In genomic region chr12:49440031-49440430, GRCh38 we compare ENCODE assay signal across 1 cellular context.
TF ChIP-seq lines count a peak whose summit lies in the region.

No MANE protein-coding gene starts in this region.

TF ChIP-seq in HepG2, 621 proteins besides CTCF, POLR2A, EP300 and RAD21 (continued from another document):
- TF ChIP-seq ATF4 (CRISPR knock-in tag; IDR thresholded peaks at IDR 0.05) (peak in 1 of 2 experiments; percentile 41; a peak in 1 of 4 replicates), ZNF431 (CRISPR knock-in tag; IDR thresholded peaks at IDR 0.05; ENCODE audit: borderline replicate concordance, low read depth) (no peak), ZNF296 (CRISPR knock-in tag; conservative IDR thresholded peaks at IDR 0.05) (no peak), TAF1 (CRISPR knock-in tag; IDR thresholded peaks at IDR 0.05) (no peak), AHDC1 (CRISPR knock-in tag; IDR thresholded peaks at IDR 0.05; ENCODE audit: borderline replicate concordance) (no peak), MEIS1 (CRISPR knock-in tag; IDR thresholded peaks at IDR 0.05; ENCODE audit: borderline replicate concordance) (no peak), ARID5B (CRISPR knock-in tag; IDR thresholded peaks at IDR 0.05) (peak; percentile 50), ZBTB20 (CRISPR knock-in tag; IDR thresholded peaks at IDR 0.05; ENCODE audit: borderline replicate concordance, low read depth) (no peak), PTBP1 (IDR thresholded peaks at IDR 0.05; ENCODE audit: low read depth, low read length, poor library complexity, severe bottlenecking) (no peak), ZNF879 (CRISPR knock-in tag; IDR thresholded peaks at IDR 0.05) (no peak), ELF3 (CRISPR knock-in tag; IDR thresholded peaks at IDR 0.05) (peak; percentile 23; the same call in 1 of the 2 replicates), SOX6 (IDR thresholded peaks at IDR 0.05) (no peak), SOX6 (CRISPR knock-in tag; IDR thresholded peaks at IDR 0.05) (no peak), RNF219 (CRISPR knock-in tag; IDR thresholded peaks at IDR 0.05) (no peak), ZNF496 (CRISPR knock-in tag; IDR thresholded peaks at IDR 0.05; ENCODE audit: insufficient replicate concordance) (no peak), ZNF503 (CRISPR knock-in tag; IDR thresholded peaks at IDR 0.05) (no peak), CEBPG (CRISPR knock-in tag; IDR thresholded peaks at IDR 0.05) (peak; percentile 59; the same call in 1 of the 2 replicates), THYN1 (CRISPR knock-in tag; IDR thresholded peaks at IDR 0.05; ENCODE audit: borderline replicate concordance, low read depth) (no peak), GATAD2A (CRISPR knock-in tag; IDR thresholded peaks at IDR 0.05) (peak; percentile 33; the same call in 1 of the 2 replicates), STAT6 (CRISPR knock-in tag; IDR thresholded peaks at IDR 0.05; ENCODE audit: borderline replicate concordance) (no peak)
